ENCODE assay signal across 2 cellular contexts in genomic region chr17:16013943-16014407, GRCh38.
TF ChIP-seq lines count a peak whose summit lies in the region.

No MANE protein-coding gene starts in this region.

TF ChIP-seq in IMR-90, 13 proteins besides CTCF, POLR2A, EP300 and RAD21:
- TF ChIP-seq NFE2L2 (IDR thresholded peaks at IDR 0.05; ENCODE audit: low read depth, low read length) (no peak), USF2 (IDR thresholded peaks at IDR 0.05; ENCODE audit: low read depth, low read length) (no peak), SMC3 (IDR thresholded peaks at IDR 0.05; ENCODE audit: low read depth, low read length) (no peak), RFX5 (IDR thresholded peaks at IDR 0.05; ENCODE audit: low read depth, low read length) (no peak), ELK1 (IDR thresholded peaks at IDR 0.05; ENCODE audit: borderline replicate concordance, low read depth, low read length) (no peak), CEBPB (IDR thresholded peaks at IDR 0.05; ENCODE audit: low read depth, low read length) (no peak), RCOR1 (IDR thresholded peaks at IDR 0.05; ENCODE audit: insufficient replicate concordance, low read length) (no peak), BHLHE40 (IDR thresholded peaks at IDR 0.05; ENCODE audit: low read depth, low read length) (no peak), MAFK (IDR thresholded peaks at IDR 0.05; ENCODE audit: low read depth, low read length) (no peak), MXI1 (IDR thresholded peaks at IDR 0.05; ENCODE audit: borderline replicate concordance, low read depth, low read length) (no peak), FOS (IDR thresholded peaks at IDR 0.05; ENCODE audit: low read depth, low read length) (no peak; the same call in 1 of the 2 replicates), CHD1 (IDR thresholded peaks at IDR 0.05; ENCODE audit: low read depth, low read length) (no peak)

TF ChIP-seq in HepG2, 621 proteins besides CTCF, POLR2A, EP300 and RAD21 (continues in another document):
- TF ChIP-seq SKIL (CRISPR knock-in tag; IDR thresholded peaks at IDR 0.05; ENCODE audit: borderline replicate concordance) (no peak), ZNF354B (CRISPR knock-in tag; IDR thresholded peaks at IDR 0.05) (no peak), PPARG (CRISPR knock-in tag; conservative IDR thresholded peaks at IDR 0.05) (no peak), MXD1 (CRISPR knock-in tag; IDR thresholded peaks at IDR 0.05) (no peak), STAG1 (CRISPR knock-in tag; IDR thresholded peaks at IDR 0.05) (peak; percentile 45), AKAP8 (CRISPR knock-in tag; IDR thresholded peaks at IDR 0.05) (no peak), ZFY (CRISPR knock-in tag; IDR thresholded peaks at IDR 0.05) (no peak), GLMP (CRISPR knock-in tag; IDR thresholded peaks at IDR 0.05; ENCODE audit: borderline replicate concordance) (no peak), ZZZ3 (CRISPR knock-in tag; IDR thresholded peaks at IDR 0.05; ENCODE audit: borderline replicate concordance) (no peak), ZNF143 (CRISPR knock-in tag; IDR thresholded peaks at IDR 0.05) (no peak), FOXC1 (CRISPR knock-in tag; IDR thresholded peaks at IDR 0.05; ENCODE audit: borderline replicate concordance) (no peak), SATB2 (CRISPR knock-in tag; IDR thresholded peaks at IDR 0.05) (no peak), PRDM10 (CRISPR knock-in tag; IDR thresholded peaks at IDR 0.05; ENCODE audit: low read depth) (no peak), ZNF674 (CRISPR knock-in tag; IDR thresholded peaks at IDR 0.05; ENCODE audit: low read depth) (no peak), ZNF552 (CRISPR knock-in tag; IDR thresholded peaks at IDR 0.05; ENCODE audit: borderline replicate concordance) (no peak), SAP130 (CRISPR knock-in tag; IDR thresholded peaks at IDR 0.05; ENCODE audit: low read depth) (peak; percentile 14; the same call in 1 of the 2 replicates), NFATC3 (CRISPR knock-in tag; IDR thresholded peaks at IDR 0.05) (no peak), SMC3 (IDR thresholded peaks at IDR 0.05; ENCODE audit: low read length) (0 out of 2 replicates have a peak, but pooled peaks have one; percentile 14), ZSCAN30 (CRISPR knock-in tag; IDR thresholded peaks at IDR 0.05) (no peak), TIGD3 (CRISPR knock-in tag; IDR thresholded peaks at IDR 0.05; ENCODE audit: borderline replicate concordance) (no peak), ARID3A (IDR thresholded peaks at IDR 0.05; ENCODE audit: low read depth, low read length) (peak; percentile 67), ARID5B (CRISPR knock-in tag; IDR thresholded peaks at IDR 0.05) (no peak), RBM22 (optimal IDR thresholded peaks at IDR 0.05; ENCODE audit: low read length) (peak; percentile 17), HOMEZ (CRISPR knock-in tag; IDR thresholded peaks at IDR 0.05; ENCODE audit: low read depth) (peak; percentile 78; the same call in 1 of the 2 replicates), ZFP36 (IDR thresholded peaks at IDR 0.05; ENCODE audit: borderline replicate concordance, low read depth, low read length, partially characterized antibody) (no peak), ZNF281 (CRISPR knock-in tag; IDR thresholded peaks at IDR 0.05; ENCODE audit: borderline replicate concordance) (no peak), ZNF234 (CRISPR knock-in tag; conservative IDR thresholded peaks at IDR 0.05) (no peak), ELF1 (CRISPR knock-in tag; IDR thresholded peaks at IDR 0.05) (no peak), FOXA3 (CRISPR knock-in tag; IDR thresholded peaks at IDR 0.05) (no peak)
